ENCODE assay signal across 5 cellular contexts in genomic region chr7:64603271-64603670, GRCh38.
"Had no signal": no experiment of that assay in that cellular context is flagged by ENCODE, and none has a peak within 500 bp of the region (broad histone marks: within the 10 kb centered on the region; RNA-seq: fewer than 3 reads in every experiment).

No MANE protein-coding gene starts in this region.

- ATAC-seq: K562 had no signal

- H3K4me3 ChIP-seq: K562 had no signal

- H3K27ac ChIP-seq: HL-60 had no signal

- DNase-seq: KBM-7, KG1 had no signal

- FAIRE-seq: HTR-8/SVneo, K562 had no signal
